ENCODE assay signal across 8 cellular contexts in the genomic region with DNA sequence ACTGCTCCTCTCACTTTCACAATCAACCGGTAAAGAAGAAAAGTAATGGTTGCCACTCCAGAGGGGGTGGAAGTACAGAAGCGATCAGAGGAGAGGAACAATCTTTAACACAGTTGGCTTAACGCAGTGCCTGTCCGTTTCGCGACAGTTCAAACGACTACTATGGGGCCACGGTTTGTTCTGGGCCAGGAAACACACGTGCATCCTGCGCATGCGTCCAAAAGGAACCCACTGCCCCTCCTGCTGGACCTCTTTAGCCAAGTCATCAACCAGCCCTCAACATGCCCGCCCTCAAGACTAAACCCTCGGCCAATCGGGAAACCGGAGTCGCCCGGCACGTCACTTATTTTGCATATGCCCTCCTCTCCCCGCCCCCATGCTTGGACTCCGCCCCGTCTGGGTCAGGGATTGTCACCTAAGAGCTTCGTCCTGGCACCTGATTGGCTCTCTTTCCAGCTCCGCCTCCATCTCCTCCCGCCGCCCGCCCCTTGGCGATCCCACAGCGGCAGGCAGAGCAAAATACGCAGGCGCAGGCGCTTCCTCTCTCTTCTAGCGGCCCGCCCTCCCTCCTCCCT.
DNase-seq lines count a peak whose midpoint lies in the region; ATAC-seq and TF ChIP-seq lines count a peak whose summit lies in the region.

No MANE protein-coding gene starts in this region.

- H3K36me3 ChIP-seq in BLaER1 = peaks cover 33% of the 10 kb centered on the region
- H3K36me3 ChIP-seq in mucosa of stomach (ENCODE audit: control insufficient read depth, insufficient read depth, low read length) = peaks cover 4% of the 10 kb centered on the region

- peaks cover 46% of the 10 kb centered on the region for H3K4me1 ChIP-seq in BLaER1
- peaks cover 38% of the 10 kb centered on the region for H3K4me1 ChIP-seq in mucosa of stomach (ENCODE audit: control insufficient read depth, insufficient read depth, low read length)

- peak overlapping the region; percentile 97 for H3K27ac ChIP-seq in BLaER1

- H3K9me3 ChIP-seq in BLaER1 = no peaks in the 10 kb centered on the region
- no peaks in the 10 kb centered on the region for H3K9me3 ChIP-seq in mucosa of stomach (ENCODE audit: control insufficient read depth, low read length)

- DNase-seq in HS-5 (ENCODE audit: low read depth) (peak; percentile 100), epithelial cell of esophagus (ENCODE audit: low read depth) (peak; percentile 100), nucleus accumbens (lab: John Stamatoyannopoulos, UW) (no peak)
- peak; percentile 100 for DNase-seq in activated CD8-positive, alpha-beta memory T cell treated with anti-CD3 and anti-CD28 coated beads for 24 hours
- DNase-seq in stimulated activated CD8-positive, alpha-beta memory T cell treated with anti-CD3 and anti-CD28 coated beads, Interleukin-7, amount 100 ng/mL, for 48 hours (ENCODE audit: extremely low read depth in 1 of 2, low read depth in 1 of 2) = peak; percentile 100

- peak; percentile 14 for TF ChIP-seq CTCF in epithelial cell of esophagus (IDR thresholded peaks at IDR 0.05; ENCODE audit: insufficient read depth, low read depth, low read length, missing control alignments)

- H3K4me3 ChIP-seq in BLaER1 (peak overlapping the region; percentile 91), epithelial cell of esophagus (ENCODE audit: low read length) (peak overlapping the region; percentile 81), mucosa of stomach (ENCODE audit: low read length) (peak overlapping the region; percentile 21)

- H3K9ac ChIP-seq in BLaER1 = peak overlapping the region; percentile 94
- peak overlapping the region; percentile 57 for H3K9ac ChIP-seq in mucosa of stomach (ENCODE audit: low read length)

- peak overlapping the region; percentile 78 for H3K4me2 ChIP-seq in BLaER1

- H3K27me3 ChIP-seq in BLaER1 (no peaks in the 10 kb centered on the region), mucosa of stomach (ENCODE audit: control insufficient read depth, insufficient read depth, low read length) (no peaks in the 10 kb centered on the region)

- peaks cover 41% of the 10 kb centered on the region for H4K20me1 ChIP-seq in BLaER1

- peak; percentile 75 for ATAC-seq in GM19467 (IDR thresholded peaks at IDR 0.05; ENCODE audit: unreplicated experiment)

Comparison
In these comparisons a context has a peak if more than half of its experiments do, and no peak if none do; other contexts are left out.
1. H3K4me3 ChIP-seq: peak in every context shown above with its lines; median percentile 91 in BLaER1; 81 in epithelial cell of esophagus; 21 in mucosa of stomach.
2. DNase-seq: peak in HS-5 (single experiment), activated CD8-positive, alpha-beta memory T cell treated with anti-CD3 and anti-CD28 coated beads for 24 hours (single experiment), epithelial cell of esophagus (single experiment) and stimulated activated CD8-positive, alpha-beta memory T cell treated with anti-CD3 and anti-CD28 coated beads, Interleukin-7, amount 100 ng/mL, for 48 hours (2 of 2); none in nucleus accumbens (0 of 56).